ENCODE assay signal across 1 cellular context in the genomic region with DNA sequence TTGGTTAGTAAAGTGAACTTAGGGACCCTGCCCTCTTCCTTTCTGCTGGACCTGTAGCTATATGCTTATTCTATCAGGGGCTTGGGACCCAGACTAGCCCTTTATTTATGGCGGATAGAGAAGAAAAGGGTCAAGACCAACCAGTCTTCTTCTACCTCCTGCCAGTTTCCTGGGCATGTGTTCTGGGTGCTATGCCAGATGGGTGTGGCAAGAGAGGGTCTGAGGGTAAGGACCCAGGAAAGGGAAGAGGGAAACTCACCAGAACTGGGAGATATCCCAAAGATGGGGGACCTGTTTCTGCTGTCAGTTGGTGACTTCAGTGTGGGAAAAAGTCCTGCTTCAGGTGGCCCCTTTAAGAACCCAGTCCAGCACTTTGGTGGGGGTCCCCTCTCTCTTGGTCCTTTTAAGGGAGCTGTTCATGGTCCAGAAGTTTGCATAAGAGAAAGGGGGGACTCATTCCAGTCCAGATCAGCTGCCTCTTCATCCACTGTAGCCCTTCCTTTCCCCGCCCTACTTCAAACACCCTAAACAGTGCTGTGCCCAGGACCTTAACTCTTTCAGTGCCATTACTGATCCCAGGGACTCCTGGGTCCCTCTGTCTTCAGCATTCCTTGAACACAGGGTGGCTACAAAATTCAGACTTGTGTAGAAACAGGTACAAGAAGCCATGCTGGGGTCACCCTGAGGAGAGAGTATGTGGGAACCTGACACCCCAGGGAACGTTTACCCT.
A peak's percentile ranks its signal among the peaks of the same experiment; 100 is the strongest.
TF ChIP-seq lines count a peak whose summit lies in the region.

No MANE protein-coding gene starts in this region.

TF ChIP-seq in HepG2, 621 proteins besides CTCF, POLR2A, EP300 and RAD21 (continues in another document):
- TF ChIP-seq HIVEP1 (CRISPR knock-in tag; IDR thresholded peaks at IDR 0.05) (no peak), NR2F6 (IDR thresholded peaks at IDR 0.05) (no peak), NR2F6 (CRISPR knock-in tag; IDR thresholded peaks at IDR 0.05) (no peak), NFIC (IDR thresholded peaks at IDR 0.05; ENCODE audit: low read length) (no peak), CENPT (CRISPR knock-in tag; IDR thresholded peaks at IDR 0.05; ENCODE audit: low read depth) (no peak), SMAD1 (CRISPR knock-in tag; IDR thresholded peaks at IDR 0.05; ENCODE audit: borderline replicate concordance, low read depth) (no peak), MTA1 (CRISPR knock-in tag; IDR thresholded peaks at IDR 0.05; ENCODE audit: borderline replicate concordance) (no peak), ARHGAP35 (CRISPR knock-in tag; IDR thresholded peaks at IDR 0.05; ENCODE audit: borderline replicate concordance) (no peak), BCL6 (CRISPR knock-in tag; IDR thresholded peaks at IDR 0.05) (no peak), NONO (IDR thresholded peaks at IDR 0.05) (no peak), NONO (CRISPR knock-in tag; conservative IDR thresholded peaks at IDR 0.05) (no peak), ZNF776 (CRISPR knock-in tag; IDR thresholded peaks at IDR 0.05) (no peak), PHF20 (CRISPR knock-in tag; IDR thresholded peaks at IDR 0.05) (no peak), KMT2B (CRISPR knock-in tag; IDR thresholded peaks at IDR 0.05) (no peak), RCOR2 (CRISPR knock-in tag; IDR thresholded peaks at IDR 0.05) (no peak), SP1 (IDR thresholded peaks at IDR 0.05) (no peak), SP1 (CRISPR knock-in tag; IDR thresholded peaks at IDR 0.05) (no peak), SRSF4 (IDR thresholded peaks at IDR 0.05; ENCODE audit: low read depth, low read length, poor library complexity, severe bottlenecking) (no peak), FOXK1 (CRISPR knock-in tag; IDR thresholded peaks at IDR 0.05; ENCODE audit: borderline replicate concordance, low read depth) (no peak), ZNF335 (CRISPR knock-in tag; IDR thresholded peaks at IDR 0.05) (0 out of 2 replicates have a peak, but pooled peaks have one; percentile 12), ZNF382 (CRISPR knock-in tag; IDR thresholded peaks at IDR 0.05; ENCODE audit: borderline replicate concordance) (no peak), STAT5B (CRISPR knock-in tag; IDR thresholded peaks at IDR 0.05) (no peak), ZBTB20 (CRISPR knock-in tag; IDR thresholded peaks at IDR 0.05; ENCODE audit: borderline replicate concordance, low read depth) (no peak), PCBP1 (IDR thresholded peaks at IDR 0.05; ENCODE audit: borderline replicate concordance, low read depth, low read length) (no peak), ZBTB7A (CRISPR knock-in tag; IDR thresholded peaks at IDR 0.05) (no peak), MTF1 (CRISPR knock-in tag; IDR thresholded peaks at IDR 0.05) (no peak), HOXD1 (CRISPR knock-in tag; IDR thresholded peaks at IDR 0.05) (no peak), ZNF652 (CRISPR knock-in tag; IDR thresholded peaks at IDR 0.05; ENCODE audit: borderline replicate concordance, low read depth) (peak; percentile 98), TOE1 (CRISPR knock-in tag; IDR thresholded peaks at IDR 0.05) (no peak), HDAC1 (CRISPR knock-in tag; IDR thresholded peaks at IDR 0.05) (0 out of 2 replicates have a peak, but pooled peaks have one; percentile 13), KLF6 (CRISPR knock-in tag; IDR thresholded peaks at IDR 0.05) (no peak), ZNF431 (CRISPR knock-in tag; IDR thresholded peaks at IDR 0.05; ENCODE audit: borderline replicate concordance, low read depth) (no peak), IKZF1 (IDR thresholded peaks at IDR 0.05) (no peak), HNRNPUL1 (IDR thresholded peaks at IDR 0.05; ENCODE audit: low read depth, low read length) (no peak), PPARG (CRISPR knock-in tag; conservative IDR thresholded peaks at IDR 0.05) (0 out of 2 replicates have a peak, but pooled peaks have one; percentile 16), ZNF556 (CRISPR knock-in tag; IDR thresholded peaks at IDR 0.05; ENCODE audit: borderline replicate concordance) (no peak), ZSCAN21 (CRISPR knock-in tag; IDR thresholded peaks at IDR 0.05; ENCODE audit: borderline replicate concordance) (no peak), NFATC3 (CRISPR knock-in tag; IDR thresholded peaks at IDR 0.05) (no peak), MXI1 (IDR thresholded peaks at IDR 0.05; ENCODE audit: borderline replicate concordance, low read depth, low read length) (no peak), ZNF441 (CRISPR knock-in tag; IDR thresholded peaks at IDR 0.05; ENCODE audit: borderline replicate concordance) (no peak), ZFP36L1 (CRISPR knock-in tag; IDR thresholded peaks at IDR 0.05) (no peak), ATF1 (CRISPR knock-in tag; IDR thresholded peaks at IDR 0.05) (no peak), ZNF205 (CRISPR knock-in tag; IDR thresholded peaks at IDR 0.05) (no peak), GLI4 (CRISPR knock-in tag; IDR thresholded peaks at IDR 0.05; ENCODE audit: borderline replicate concordance) (no peak), FOXJ3 (CRISPR knock-in tag; IDR thresholded peaks at IDR 0.05; ENCODE audit: borderline replicate concordance) (no peak)
- TF ChIP-seq, protein P1, sequence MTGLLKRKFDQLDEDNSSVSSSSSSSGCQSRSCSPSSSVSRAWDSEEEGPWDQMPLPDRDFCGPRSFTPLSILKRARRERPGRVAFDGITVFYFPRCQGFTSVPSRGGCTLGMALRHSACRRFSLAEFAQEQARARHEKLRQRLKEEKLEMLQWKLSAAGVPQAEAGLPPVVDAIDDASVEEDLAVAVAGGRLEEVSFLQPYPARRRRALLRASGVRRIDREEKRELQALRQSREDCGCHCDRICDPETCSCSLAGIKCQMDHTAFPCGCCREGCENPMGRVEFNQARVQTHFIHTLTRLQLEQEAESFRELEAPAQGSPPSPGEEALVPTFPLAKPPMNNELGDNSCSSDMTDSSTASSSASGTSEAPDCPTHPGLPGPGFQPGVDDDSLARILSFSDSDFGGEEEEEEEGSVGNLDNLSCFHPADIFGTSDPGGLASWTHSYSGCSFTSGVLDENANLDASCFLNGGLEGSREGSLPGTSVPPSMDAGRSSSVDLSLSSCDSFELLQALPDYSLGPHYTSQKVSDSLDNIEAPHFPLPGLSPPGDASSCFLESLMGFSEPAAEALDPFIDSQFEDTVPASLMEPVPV (CRISPR knock-in tag; IDR thresholded peaks at IDR 0.05), result no peak
- TF ChIP-seq, protein P2, sequence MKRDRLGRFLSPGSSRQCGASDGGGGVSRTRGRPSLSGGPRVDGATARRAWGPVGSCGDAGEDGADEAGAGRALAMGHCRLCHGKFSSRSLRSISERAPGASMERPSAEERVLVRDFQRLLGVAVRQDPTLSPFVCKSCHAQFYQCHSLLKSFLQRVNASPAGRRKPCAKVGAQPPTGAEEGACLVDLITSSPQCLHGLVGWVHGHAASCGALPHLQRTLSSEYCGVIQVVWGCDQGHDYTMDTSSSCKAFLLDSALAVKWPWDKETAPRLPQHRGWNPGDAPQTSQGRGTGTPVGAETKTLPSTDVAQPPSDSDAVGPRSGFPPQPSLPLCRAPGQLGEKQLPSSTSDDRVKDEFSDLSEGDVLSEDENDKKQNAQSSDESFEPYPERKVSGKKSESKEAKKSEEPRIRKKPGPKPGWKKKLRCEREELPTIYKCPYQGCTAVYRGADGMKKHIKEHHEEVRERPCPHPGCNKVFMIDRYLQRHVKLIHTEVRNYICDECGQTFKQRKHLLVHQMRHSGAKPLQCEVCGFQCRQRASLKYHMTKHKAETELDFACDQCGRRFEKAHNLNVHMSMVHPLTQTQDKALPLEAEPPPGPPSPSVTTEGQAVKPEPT (CRISPR knock-in tag; IDR thresholded peaks at IDR 0.05; ENCODE audit: low read depth), result no peak
- TF ChIP-seq, protein P3, sequence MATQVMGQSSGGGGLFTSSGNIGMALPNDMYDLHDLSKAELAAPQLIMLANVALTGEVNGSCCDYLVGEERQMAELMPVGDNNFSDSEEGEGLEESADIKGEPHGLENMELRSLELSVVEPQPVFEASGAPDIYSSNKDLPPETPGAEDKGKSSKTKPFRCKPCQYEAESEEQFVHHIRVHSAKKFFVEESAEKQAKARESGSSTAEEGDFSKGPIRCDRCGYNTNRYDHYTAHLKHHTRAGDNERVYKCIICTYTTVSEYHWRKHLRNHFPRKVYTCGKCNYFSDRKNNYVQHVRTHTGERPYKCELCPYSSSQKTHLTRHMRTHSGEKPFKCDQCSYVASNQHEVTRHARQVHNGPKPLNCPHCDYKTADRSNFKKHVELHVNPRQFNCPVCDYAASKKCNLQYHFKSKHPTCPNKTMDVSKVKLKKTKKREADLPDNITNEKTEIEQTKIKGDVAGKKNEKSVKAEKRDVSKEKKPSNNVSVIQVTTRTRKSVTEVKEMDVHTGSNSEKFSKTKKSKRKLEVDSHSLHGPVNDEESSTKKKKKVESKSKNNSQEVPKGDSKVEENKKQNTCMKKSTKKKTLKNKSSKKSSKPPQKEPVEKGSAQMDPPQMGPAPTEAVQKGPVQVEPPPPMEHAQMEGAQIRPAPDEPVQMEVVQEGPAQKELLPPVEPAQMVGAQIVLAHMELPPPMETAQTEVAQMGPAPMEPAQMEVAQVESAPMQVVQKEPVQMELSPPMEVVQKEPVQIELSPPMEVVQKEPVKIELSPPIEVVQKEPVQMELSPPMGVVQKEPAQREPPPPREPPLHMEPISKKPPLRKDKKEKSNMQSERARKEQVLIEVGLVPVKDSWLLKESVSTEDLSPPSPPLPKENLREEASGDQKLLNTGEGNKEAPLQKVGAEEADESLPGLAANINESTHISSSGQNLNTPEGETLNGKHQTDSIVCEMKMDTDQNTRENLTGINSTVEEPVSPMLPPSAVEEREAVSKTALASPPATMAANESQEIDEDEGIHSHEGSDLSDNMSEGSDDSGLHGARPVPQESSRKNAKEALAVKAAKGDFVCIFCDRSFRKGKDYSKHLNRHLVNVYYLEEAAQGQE (IDR thresholded peaks at IDR 0.05; ENCODE audit: borderline replicate concordance in 1 of 2, low read depth in 1 of 2, low read length in 2 of 2), result peak in 1 of 2 experiments; percentile 20; a peak in 1 of 4 replicates
- TF ChIP-seq, protein P4, sequence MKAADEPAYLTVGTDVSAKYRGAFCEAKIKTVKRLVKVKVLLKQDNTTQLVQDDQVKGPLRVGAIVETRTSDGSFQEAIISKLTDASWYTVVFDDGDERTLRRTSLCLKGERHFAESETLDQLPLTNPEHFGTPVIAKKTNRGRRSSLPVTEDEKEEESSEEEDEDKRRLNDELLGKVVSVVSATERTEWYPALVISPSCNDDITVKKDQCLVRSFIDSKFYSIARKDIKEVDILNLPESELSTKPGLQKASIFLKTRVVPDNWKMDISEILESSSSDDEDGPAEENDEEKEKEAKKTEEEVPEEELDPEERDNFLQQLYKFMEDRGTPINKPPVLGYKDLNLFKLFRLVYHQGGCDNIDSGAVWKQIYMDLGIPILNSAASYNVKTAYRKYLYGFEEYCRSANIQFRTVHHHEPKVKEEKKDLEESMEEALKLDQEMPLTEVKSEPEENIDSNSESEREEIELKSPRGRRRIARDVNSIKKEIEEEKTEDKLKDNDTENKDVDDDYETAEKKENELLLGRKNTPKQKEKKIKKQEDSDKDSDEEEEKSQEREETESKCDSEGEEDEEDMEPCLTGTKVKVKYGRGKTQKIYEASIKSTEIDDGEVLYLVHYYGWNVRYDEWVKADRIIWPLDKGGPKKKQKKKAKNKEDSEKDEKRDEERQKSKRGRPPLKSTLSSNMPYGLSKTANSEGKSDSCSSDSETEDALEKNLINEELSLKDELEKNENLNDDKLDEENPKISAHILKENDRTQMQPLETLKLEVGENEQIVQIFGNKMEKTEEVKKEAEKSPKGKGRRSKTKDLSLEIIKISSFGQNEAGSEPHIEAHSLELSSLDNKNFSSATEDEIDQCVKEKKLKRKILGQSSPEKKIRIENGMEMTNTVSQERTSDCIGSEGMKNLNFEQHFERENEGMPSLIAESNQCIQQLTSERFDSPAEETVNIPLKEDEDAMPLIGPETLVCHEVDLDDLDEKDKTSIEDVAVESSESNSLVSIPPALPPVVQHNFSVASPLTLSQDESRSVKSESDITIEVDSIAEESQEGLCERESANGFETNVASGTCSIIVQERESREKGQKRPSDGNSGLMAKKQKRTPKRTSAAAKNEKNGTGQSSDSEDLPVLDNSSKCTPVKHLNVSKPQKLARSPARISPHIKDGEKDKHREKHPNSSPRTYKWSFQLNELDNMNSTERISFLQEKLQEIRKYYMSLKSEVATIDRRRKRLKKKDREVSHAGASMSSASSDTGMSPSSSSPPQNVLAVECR (CRISPR knock-in tag; IDR thresholded peaks at IDR 0.05; ENCODE audit: borderline replicate concordance), result 0 out of 2 replicates have a peak, but pooled peaks have one; percentile 18
- TF ChIP-seq, protein P5, sequence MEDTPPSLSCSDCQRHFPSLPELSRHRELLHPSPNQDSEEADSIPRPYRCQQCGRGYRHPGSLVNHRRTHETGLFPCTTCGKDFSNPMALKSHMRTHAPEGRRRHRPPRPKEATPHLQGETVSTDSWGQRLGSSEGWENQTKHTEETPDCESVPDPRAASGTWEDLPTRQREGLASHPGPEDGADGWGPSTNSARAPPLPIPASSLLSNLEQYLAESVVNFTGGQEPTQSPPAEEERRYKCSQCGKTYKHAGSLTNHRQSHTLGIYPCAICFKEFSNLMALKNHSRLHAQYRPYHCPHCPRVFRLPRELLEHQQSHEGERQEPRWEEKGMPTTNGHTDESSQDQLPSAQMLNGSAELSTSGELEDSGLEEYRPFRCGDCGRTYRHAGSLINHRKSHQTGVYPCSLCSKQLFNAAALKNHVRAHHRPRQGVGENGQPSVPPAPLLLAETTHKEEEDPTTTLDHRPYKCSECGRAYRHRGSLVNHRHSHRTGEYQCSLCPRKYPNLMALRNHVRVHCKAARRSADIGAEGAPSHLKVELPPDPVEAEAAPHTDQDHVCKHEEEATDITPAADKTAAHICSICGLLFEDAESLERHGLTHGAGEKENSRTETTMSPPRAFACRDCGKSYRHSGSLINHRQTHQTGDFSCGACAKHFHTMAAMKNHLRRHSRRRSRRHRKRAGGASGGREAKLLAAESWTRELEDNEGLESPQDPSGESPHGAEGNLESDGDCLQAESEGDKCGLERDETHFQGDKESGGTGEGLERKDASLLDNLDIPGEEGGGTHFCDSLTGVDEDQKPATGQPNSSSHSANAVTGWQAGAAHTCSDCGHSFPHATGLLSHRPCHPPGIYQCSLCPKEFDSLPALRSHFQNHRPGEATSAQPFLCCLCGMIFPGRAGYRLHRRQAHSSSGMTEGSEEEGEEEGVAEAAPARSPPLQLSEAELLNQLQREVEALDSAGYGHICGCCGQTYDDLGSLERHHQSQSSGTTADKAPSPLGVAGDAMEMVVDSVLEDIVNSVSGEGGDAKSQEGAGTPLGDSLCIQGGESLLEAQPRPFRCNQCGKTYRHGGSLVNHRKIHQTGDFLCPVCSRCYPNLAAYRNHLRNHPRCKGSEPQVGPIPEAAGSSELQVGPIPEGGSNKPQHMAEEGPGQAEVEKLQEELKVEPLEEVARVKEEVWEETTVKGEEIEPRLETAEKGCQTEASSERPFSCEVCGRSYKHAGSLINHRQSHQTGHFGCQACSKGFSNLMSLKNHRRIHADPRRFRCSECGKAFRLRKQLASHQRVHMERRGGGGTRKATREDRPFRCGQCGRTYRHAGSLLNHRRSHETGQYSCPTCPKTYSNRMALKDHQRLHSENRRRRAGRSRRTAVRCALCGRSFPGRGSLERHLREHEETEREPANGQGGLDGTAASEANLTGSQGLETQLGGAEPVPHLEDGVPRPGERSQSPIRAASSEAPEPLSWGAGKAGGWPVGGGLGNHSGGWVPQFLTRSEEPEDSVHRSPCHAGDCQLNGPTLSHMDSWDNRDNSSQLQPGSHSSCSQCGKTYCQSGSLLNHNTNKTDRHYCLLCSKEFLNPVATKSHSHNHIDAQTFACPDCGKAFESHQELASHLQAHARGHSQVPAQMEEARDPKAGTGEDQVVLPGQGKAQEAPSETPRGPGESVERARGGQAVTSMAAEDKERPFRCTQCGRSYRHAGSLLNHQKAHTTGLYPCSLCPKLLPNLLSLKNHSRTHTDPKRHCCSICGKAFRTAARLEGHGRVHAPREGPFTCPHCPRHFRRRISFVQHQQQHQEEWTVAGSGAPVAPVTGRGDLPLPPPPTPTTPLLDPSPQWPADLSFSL (CRISPR knock-in tag; IDR thresholded peaks at IDR 0.05), result no peak
